1 cellular context compared by ENCODE assay signal in genomic region chr1:1347026-1347595, GRCh38.
TF ChIP-seq lines count a peak whose summit lies in the region.

No MANE protein-coding gene starts in this region.

TF ChIP-seq in GM12878, 131 proteins besides CTCF, POLR2A, EP300 and RAD21:
- TF ChIP-seq CREM (IDR thresholded peaks at IDR 0.05; ENCODE audit: low read depth) (no peak), MXI1 (IDR thresholded peaks at IDR 0.05; ENCODE audit: low read depth, low read length) (no peak), GATAD2B (conservative IDR thresholded peaks at IDR 0.05; ENCODE audit: low read depth) (no peak), HDAC2 (IDR thresholded peaks at IDR 0.05) (no peak), REST (IDR thresholded peaks at IDR 0.05; ENCODE audit: low read depth, low read length) (no peak), PRDM15 (CRISPR knock-in tag; IDR thresholded peaks at IDR 0.05) (no peak), MYC (IDR thresholded peaks at IDR 0.05; ENCODE audit: insufficient read depth, insufficient read length, insufficient replicate concordance, low read length, severe bottlenecking) (no peak), RB1 (IDR thresholded peaks at IDR 0.05; ENCODE audit: borderline replicate concordance) (no peak), E2F8 (IDR thresholded peaks at IDR 0.05; ENCODE audit: low read depth, partially characterized antibody) (no peak), EED (IDR thresholded peaks at IDR 0.05; ENCODE audit: low read depth) (no peak), HSF1 (IDR thresholded peaks at IDR 0.05; ENCODE audit: low read depth, low read length) (no peak), WRNIP1 (IDR thresholded peaks at IDR 0.05; ENCODE audit: borderline replicate concordance, low read depth, low read length) (no peak)
